1 cellular context compared by ENCODE assay signal in the genomic region with DNA sequence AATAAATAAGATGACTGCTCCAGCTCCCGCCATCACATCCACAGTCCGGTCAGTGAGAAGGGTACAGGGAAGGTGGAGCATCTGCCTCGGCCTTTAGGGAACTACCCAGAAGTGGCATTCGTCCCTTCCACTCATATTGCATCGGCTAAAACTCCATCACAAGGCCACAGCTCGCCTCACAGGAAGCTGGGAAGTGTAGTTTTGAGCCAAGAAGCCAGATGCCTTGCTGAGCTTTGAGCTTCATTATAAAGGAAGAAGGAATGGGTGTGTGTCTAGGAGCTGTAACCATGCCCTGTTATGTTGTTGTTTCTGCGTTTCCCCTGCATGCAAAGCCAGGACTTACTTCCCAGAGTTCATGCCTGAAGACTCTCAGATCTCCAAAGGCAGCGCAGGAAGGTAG.
A peak's percentile ranks its signal among the peaks of the same experiment; 100 is the strongest.
TF ChIP-seq lines count a peak whose summit lies in the region.

No MANE protein-coding gene starts in this region.

TF ChIP-seq in K562, 482 proteins besides CTCF, POLR2A, EP300 and RAD21 (continued from another document):
- TF ChIP-seq ZNF143 (CRISPR knock-in tag; IDR thresholded peaks at IDR 0.05) (peak; percentile 25; the same call in 1 of the 2 replicates), MTA3 (IDR thresholded peaks at IDR 0.05; ENCODE audit: borderline replicate concordance) (no peak)
